Comparison of ENCODE assay signal across 9 cellular contexts in genomic region chr3:60017631-60018030, GRCh38.
DNase-seq lines count a peak whose midpoint lies in the region; ATAC-seq, FAIRE-seq and TF ChIP-seq lines count a peak whose summit lies in the region.
"Had no signal": no experiment of that assay in that cellular context is flagged by ENCODE, and none has a peak within 500 bp of the region (broad histone marks: within the 10 kb centered on the region; RNA-seq: fewer than 3 reads in every experiment).

No MANE protein-coding gene starts in this region.

- intact Hi-C loops in esophagus squamous epithelium (cut with DNase I), result no loop called here

- H3K9me3 ChIP-seq in fibroblast of lung (ENCODE audit: control insufficient read depth, insufficient read depth, low read depth, low read length) (no peaks in the 10 kb centered on the region), esophagus squamous epithelium (no peaks in the 10 kb centered on the region)

- H3K4me2 ChIP-seq in fibroblast of lung (ENCODE audit: extremely low read depth, insufficient read depth, low read length), result no peak overlapping the region

- H4K20me1 ChIP-seq in fibroblast of lung (ENCODE audit: control insufficient read depth, extremely low read depth, insufficient read depth, low read length), result no peaks in the 10 kb centered on the region

- H3K36me3 ChIP-seq in fibroblast of lung (ENCODE audit: control insufficient read depth, insufficient read depth, low read length) (no peaks in the 10 kb centered on the region), esophagus squamous epithelium (no peaks in the 10 kb centered on the region)

- 58 to 66% methylated on average over 2 of the region's 2 CpGs for WGBS in esophagus squamous epithelium, 2 donors

- H3K4me3 ChIP-seq in AG10803 (ENCODE audit: low read length) (no peak overlapping the region), fibroblast of lung (replicated peaks in 1 of 4; ENCODE audit: control extremely low read depth in 1 of 4, insufficient read depth in 1 of 4, low read depth in 3 of 4, low read length in 4 of 4) (no peak overlapping the region), esophagus squamous epithelium (no peak overlapping the region)

- H3K4me1 ChIP-seq in fibroblast of lung (ENCODE audit: control insufficient read depth, extremely low read depth, insufficient read depth, low read length) (no peaks in the 10 kb centered on the region), esophagus squamous epithelium (no peaks in the 10 kb centered on the region)

- no peak overlapping the region for H3K9ac ChIP-seq in fibroblast of lung (ENCODE audit: insufficient read depth, low read length)

- TF ChIP-seq POLR2A in esophagus squamous epithelium (IDR thresholded peaks at IDR 0.05), result no peak

- FAIRE-seq in GM19239 (lab: Jason Lieb, UNC), result no peak

- no peak overlapping the region for H2AFZ ChIP-seq in fibroblast of lung (ENCODE audit: low read length)

- ATAC-seq in HG02885 (IDR thresholded peaks at IDR 0.05; ENCODE audit: poor library complexity, unreplicated experiment) (peak; percentile 89), GM18907 (IDR thresholded peaks at IDR 0.05; ENCODE audit: unreplicated experiment) (no peak)
- ATAC-seq: Panc1 had no signal

- H3K79me2 ChIP-seq in fibroblast of lung (ENCODE audit: control insufficient read depth, insufficient read depth, low read length), result no peaks in the 10 kb centered on the region

- TF ChIP-seq CTCF in AG10803 (conservative IDR thresholded peaks at IDR 0.05; ENCODE audit: low read length), result no peak
- TF ChIP-seq CTCF in fibroblast of lung (conservative IDR thresholded peaks at IDR 0.05 in 1 of 2, IDR thresholded peaks at IDR 0.05 in 1 of 2; ENCODE audit: low read depth in 1 of 2, low read length in 2 of 2), result no peak
- TF ChIP-seq CTCF in esophagus squamous epithelium (IDR thresholded peaks at IDR 0.05), result no peak

- no peak overlapping the region for H3K27ac ChIP-seq in fibroblast of lung (ENCODE audit: insufficient read depth, low read length)
- no peak overlapping the region for H3K27ac ChIP-seq in esophagus squamous epithelium

- H3K27me3 ChIP-seq in fibroblast of lung (ENCODE audit: control insufficient read depth, insufficient read depth, low read length) (no peaks in the 10 kb centered on the region), esophagus squamous epithelium (no peaks in the 10 kb centered on the region)

- DNase-seq in AG10803 (ENCODE audit: low read depth), result peak; percentile 51
- DNase-seq in activated CD4-positive, alpha-beta T cell treated with anti-CD3 and anti-CD28 coated beads, Interleukin-2, amount 50 U/mL, for 1 hour, result peak; percentile 26
- DNase-seq in fibroblast of lung (ENCODE audit: low read depth in 2 of 2), result peak; percentile 4 to 93
- DNase-seq in esophagus squamous epithelium (lab: John Stamatoyannopoulos, UW), result no peak
- no peak for DNase-seq in GM19240 (ENCODE audit: insufficient read length, low spot score)
- no peak for DNase-seq in GM19239 (ENCODE audit: insufficient read length, low spot score)

Comparison
In these comparisons a context has a peak if more than half of its experiments do, and no peak if none do; other contexts are left out.
1. DNase-seq: peak in AG10803 (single experiment), activated CD4-positive, alpha-beta T cell treated with anti-CD3 and anti-CD28 coated beads, Interleukin-2, amount 50 U/mL, for 1 hour (single experiment) and fibroblast of lung (2 of 2); none in esophagus squamous epithelium (single experiment), GM19240 (single experiment) and GM19239 (single experiment).